In genomic region chr20:63071541-63072181, GRCh38 we compare ENCODE assay signal across 9 cellular contexts.
DNase-seq lines count a peak whose midpoint lies in the region; ATAC-seq and TF ChIP-seq lines count a peak whose summit lies in the region.
"Had no signal": no experiment of that assay in that cellular context is flagged by ENCODE, and none has a peak within 500 bp of the region (broad histone marks: within the 10 kb centered on the region; RNA-seq: fewer than 3 reads in every experiment).

No MANE protein-coding gene starts in this region.

- no peak overlapping the region for H3K9ac ChIP-seq in colonic mucosa (ENCODE audit: low read depth in 2 of 2, low read length in 2 of 2)

- TF ChIP-seq CTCF in cardiac muscle cell (IDR thresholded peaks at IDR 0.05; ENCODE audit: low read depth, low read length) (no peak), right atrium auricular region (IDR thresholded peaks at IDR 0.05) (no peak), colonic mucosa (IDR thresholded peaks at IDR 0.05) (no peak)

- H3K9me3 ChIP-seq in cardiac muscle cell (ENCODE audit: low read depth) (no peaks in the 10 kb centered on the region), right atrium auricular region (peaks cover 0 to 3% of the 10 kb centered on the region in 2 donors), colonic mucosa (no peaks in the 10 kb centered on the region)

- intact Hi-C loops in colonic mucosa (cut with DNase I) = no loop called here

- no peaks in the 10 kb centered on the region for H3K4me1 ChIP-seq in cardiac muscle cell (ENCODE audit: low read depth)
- H3K4me1 ChIP-seq in right atrium auricular region = peaks cover 0 to 14% of the 10 kb centered on the region in 2 donors
- no peaks in the 10 kb centered on the region for H3K4me1 ChIP-seq in colonic mucosa

- H3K36me3 ChIP-seq in cardiac muscle cell = no peaks in the 10 kb centered on the region
- H3K36me3 ChIP-seq in right atrium auricular region = no peaks in the 10 kb centered on the region
- no peaks in the 10 kb centered on the region for H3K36me3 ChIP-seq in colonic mucosa

- DNase-seq in cardiac muscle cell (ENCODE audit: low read depth in 1 of 2, low spot score in 1 of 2) = peak; percentile 4 to 29
- DNase-seq in right atrium auricular region (ENCODE audit: low spot score) = no peak
- peak; percentile 37 for DNase-seq in germinal center (ENCODE audit: low spot score)
- peak; percentile 26 for DNase-seq in stromal cell of bone marrow (ENCODE audit: low read depth)
- DNase-seq in activated CD8-positive, alpha-beta memory T cell treated with anti-CD3 and anti-CD28 coated beads for 24 hours = no peak
- no peak for DNase-seq in GM19238 (ENCODE audit: insufficient read length, low spot score)
- no peak for DNase-seq in colonic mucosa
- DNase-seq: OCI-M1 had no signal

- ATAC-seq in SK-N-SH treated with all-trans-retinoic acid at 6 μM for 48 hours = peak; percentile 63

- H3K27ac ChIP-seq in cardiac muscle cell (no peak overlapping the region), right atrium auricular region (no peak overlapping the region), colonic mucosa (no peak overlapping the region)

- H3K27me3 ChIP-seq in cardiac muscle cell (peaks cover 48% of the 10 kb centered on the region), right atrium auricular region (peaks cover 4 to 25% of the 10 kb centered on the region in 2 donors), colonic mucosa (peaks cover 20% of the 10 kb centered on the region)

- H3K4me3 ChIP-seq in cardiac muscle cell (peak overlapping the region; percentile 9), right atrium auricular region (no peak overlapping the region), colonic mucosa (no peak overlapping the region)

TF ChIP-seq in SK-N-SH treated with all-trans-retinoic acid at 6 μM for 48 hours, 23 proteins besides CTCF, POLR2A, EP300 and RAD21:
- no peak for TF ChIP-seq SNAI2 (CRISPR knock-in tag; IDR thresholded peaks at IDR 0.05)
- TF ChIP-seq ZNF8 (CRISPR knock-in tag; IDR thresholded peaks at IDR 0.05) = no peak

Comparison
In these comparisons a context has a peak if more than half of its experiments do, and no peak if none do; other contexts are left out.
1. DNase-seq: peak in cardiac muscle cell (2 of 2), germinal center (single experiment) and stromal cell of bone marrow (single experiment); none in right atrium auricular region (single experiment), activated CD8-positive, alpha-beta memory T cell treated with anti-CD3 and anti-CD28 coated beads for 24 hours (single experiment), GM19238 (single experiment) and colonic mucosa (single experiment).